14 cellular contexts compared by ENCODE assay signal in genomic region chr10:68271104-68271882, GRCh38. TPM values are rescaled to one million over a fixed set of nuclear protein-coding genes. Genes with fewer than 3 reads are reported as not detected.
DNase-seq lines count a peak whose midpoint lies in the region; ATAC-seq and TF ChIP-seq lines count a peak whose summit lies in the region.
"Had no signal": no experiment of that assay in that cellular context is flagged by ENCODE, and none has a peak within 500 bp of the region (broad histone marks: within the 10 kb centered on the region; RNA-seq: fewer than 3 reads in every experiment).

No MANE protein-coding gene starts in this region.

- no peaks in the 10 kb centered on the region for H4K20me1 ChIP-seq in PC-3 (ENCODE audit: low read length)

- H2AFZ ChIP-seq in PC-3 (ENCODE audit: low read length) = no peak overlapping the region

- H3F3A ChIP-seq in PC-3 (ENCODE audit: low read length, unreplicated experiment) = no peaks in the 10 kb centered on the region

- DNase-seq in NCI-H146 (lab: John Stamatoyannopoulos, UW) (peak; percentile 7), NCI-H146 treated with DMSO at 0.1 percent for 48 hours (lab: John Stamatoyannopoulos, UW; ENCODE audit: unreplicated experiment) (no peak), PC-3 (no peak), fibroblast of gingiva (ENCODE audit: low read depth) (peak; percentile 48), stomach (peak; percentile 45), NCI-H1694 (lab: John Stamatoyannopoulos, UW) (no peak), ascending aorta (ENCODE audit: low spot score in 2 of 2) (no peak)
- DNase-seq: DMS 273 treated with DMSO at 0.1 percent for 48 hours, NCI-H1694 treated with DMSO at 0.1 percent for 48 hours, small intestine, SW 1271 had no signal

- POLR2A ChIA-PET in PC-3 (lab: Charles Lee; ENCODE audit: unreplicated experiment) = no interaction called here

- no peaks in the 10 kb centered on the region for H3K27me3 ChIP-seq in PC-3 (ENCODE audit: low read length)
- no peaks in the 10 kb centered on the region for H3K27me3 ChIP-seq in stomach
- H3K27me3 ChIP-seq in ascending aorta = no peaks in the 10 kb centered on the region

- no peak overlapping the region for H3K9ac ChIP-seq in PC-3 (ENCODE audit: low read length)

- TF ChIP-seq CTCF in PC-3 (conservative IDR thresholded peaks at IDR 0.05; ENCODE audit: low read depth, low read length) = no peak
- TF ChIP-seq CTCF in stomach (IDR thresholded peaks at IDR 0.05) = no peak
- TF ChIP-seq CTCF in ascending aorta (IDR thresholded peaks at IDR 0.05) = no peak

- no peaks in the 10 kb centered on the region for H3K79me2 ChIP-seq in PC-3 (ENCODE audit: low read length)

- 44 to 60% (median 57%) methylated on average over 8 of the region's 8 CpGs for WGBS in stomach, 5 donors

- H3K36me3 ChIP-seq in PC-3 (ENCODE audit: low read depth, low read length) = no peaks in the 10 kb centered on the region
- H3K36me3 ChIP-seq in stomach = no peaks in the 10 kb centered on the region
- H3K36me3 ChIP-seq in ascending aorta = no peaks in the 10 kb centered on the region

- BruUV-seq in PC-3 (replicated peaks; lab: Mats Ljungman, UMichigan) = no TSS peak

- H3K9me2 ChIP-seq in PC-3 (replicated peaks; ENCODE audit: low read length) = no peaks in the 10 kb centered on the region

- CTCF ChIA-PET in PC-3 (lab: Charles Lee) = interaction anchor here (1.6 kb wide), 1 partner anchor 59 kb away, joined by 4 read pairs; no protein-coding TSS in a partner anchor

- no peak overlapping the region for H3K4me3 ChIP-seq in PC-3 (ENCODE audit: low read length)
- H3K4me3 ChIP-seq in stomach = no peak overlapping the region
- H3K4me3 ChIP-seq in ascending aorta = no peak overlapping the region

- H3K27ac ChIP-seq in PC-3 (ENCODE audit: low read length) (no peak overlapping the region), stomach (no peak overlapping the region), ascending aorta (no peak overlapping the region)

- no peak for TF ChIP-seq EP300 in stomach (IDR thresholded peaks at IDR 0.05)

- no peak for TF ChIP-seq POLR2A in stomach (IDR thresholded peaks at IDR 0.05)

- peak; percentile 32 for ATAC-seq in PC-3
- no peak for ATAC-seq in HG03039 (IDR thresholded peaks at IDR 0.05; ENCODE audit: unreplicated experiment)
- ATAC-seq: natural killer cell treated with Interleukin-12 subunit alpha and Interleukin-12 subunit beta and Interleukin-15 and Interleukin-18, amount 100 ng/mL, for 72 hours had no signal

- intact Hi-C loops in PC-3 (cut with micrococcal nuclease) (no loop called here), stomach (cut with DNase I; ENCODE audit: low total_unique reads) (no loop called here), ascending aorta (cut with DNase I) (no loop called here)

- H3K4me2 ChIP-seq in PC-3 (ENCODE audit: low read length) = no peak overlapping the region

- H3K4me1 ChIP-seq in PC-3 (ENCODE audit: insufficient read depth, low read length) = no peaks in the 10 kb centered on the region
- H3K4me1 ChIP-seq in stomach = peaks cover 0 to 5% (median 0%) of the 10 kb centered on the region in 4 donors
- H3K4me1 ChIP-seq in ascending aorta = no peaks in the 10 kb centered on the region

- H3K9me3 ChIP-seq in PC-3 (ENCODE audit: low read length) (no peaks in the 10 kb centered on the region), stomach (no peaks in the 10 kb centered on the region), ascending aorta (no peaks in the 10 kb centered on the region)

RNA-seq across cellular contexts. Expression of gene ATOH7, which starts 39.4 kb away (rescaled TPM):
- total RNA-seq in PC-3 (2014; rRNA removed) (1.1 TPM in 1 of 2 replicates, not detected in the other), stomach (not detected), ascending aorta (not detected)
- under 1 TPM in 1 of 3 donors, not detected in 2; 0.30 TPM for polyA plus RNA-seq in stomach
- total RNA-seq: natural killer cell treated with Interleukin-12 subunit alpha and Interleukin-12 subunit beta and Interleukin-15 and Interleukin-18, amount 100 ng/mL, for 72 hours had no signal
- polyA plus RNA-seq: IgD-negative memory B cell had no signal

Comparison
In these comparisons a context has a peak if more than half of its experiments do, and no peak if none do; other contexts are left out.
1. DNase-seq: peak in NCI-H146 (single experiment), fibroblast of gingiva (single experiment) and stomach (single experiment); none in NCI-H146 treated with DMSO at 0.1 percent for 48 hours (single experiment), PC-3 (single experiment), NCI-H1694 (single experiment) and ascending aorta (0 of 2).